Comparison of ENCODE assay signal across 1 cellular context in the genomic region with DNA sequence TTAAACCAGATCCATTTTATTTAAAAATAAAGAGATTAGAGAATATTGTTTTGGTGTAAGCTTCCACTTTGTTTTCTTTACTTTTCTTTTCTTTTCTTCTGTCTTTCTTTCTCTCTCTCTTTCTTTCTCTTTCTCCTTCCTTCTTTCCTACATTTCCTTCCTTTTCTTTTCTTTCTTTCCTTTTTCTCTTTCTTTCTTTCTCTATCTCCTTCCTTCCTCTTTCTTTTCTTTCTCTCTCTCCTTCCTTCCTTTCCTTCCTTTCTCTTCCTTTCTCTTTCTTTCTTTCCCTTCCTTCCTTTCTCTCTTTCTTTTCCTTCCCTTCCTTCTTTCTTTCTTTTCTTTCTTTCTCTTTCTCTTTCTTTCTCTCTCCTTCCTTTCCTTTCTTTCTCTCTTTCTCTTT.
TF ChIP-seq lines count a peak whose summit lies in the region.

No MANE protein-coding gene starts in this region.

TF ChIP-seq in SK-N-SH treated with all-trans-retinoic acid at 6 μM for 48 hours, 23 proteins besides CTCF, POLR2A, EP300 and RAD21 (continued from another document):
- TF ChIP-seq, protein P1, sequence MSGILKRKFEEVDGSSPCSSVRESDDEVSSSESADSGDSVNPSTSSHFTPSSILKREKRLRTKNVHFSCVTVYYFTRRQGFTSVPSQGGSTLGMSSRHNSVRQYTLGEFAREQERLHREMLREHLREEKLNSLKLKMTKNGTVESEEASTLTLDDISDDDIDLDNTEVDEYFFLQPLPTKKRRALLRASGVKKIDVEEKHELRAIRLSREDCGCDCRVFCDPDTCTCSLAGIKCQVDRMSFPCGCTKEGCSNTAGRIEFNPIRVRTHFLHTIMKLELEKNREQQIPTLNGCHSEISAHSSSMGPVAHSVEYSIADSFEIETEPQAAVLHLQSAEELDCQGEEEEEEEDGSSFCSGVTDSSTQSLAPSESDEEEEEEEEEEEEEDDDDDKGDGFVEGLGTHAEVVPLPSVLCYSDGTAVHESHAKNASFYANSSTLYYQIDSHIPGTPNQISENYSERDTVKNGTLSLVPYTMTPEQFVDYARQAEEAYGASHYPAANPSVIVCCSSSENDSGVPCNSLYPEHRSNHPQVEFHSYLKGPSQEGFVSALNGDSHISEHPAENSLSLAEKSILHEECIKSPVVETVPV (CRISPR knock-in tag; IDR thresholded peaks at IDR 0.05) = no peak
- no peak for TF ChIP-seq ZFP30 (CRISPR knock-in tag; IDR thresholded peaks at IDR 0.05)
- TF ChIP-seq POU6F1 (CRISPR knock-in tag; IDR thresholded peaks at IDR 0.05; ENCODE audit: borderline replicate concordance, low read depth) = no peak
- TF ChIP-seq SNAI2 (CRISPR knock-in tag; IDR thresholded peaks at IDR 0.05) = no peak
- TF ChIP-seq PPARA (CRISPR knock-in tag; IDR thresholded peaks at IDR 0.05; ENCODE audit: borderline replicate concordance) = no peak
- no peak for TF ChIP-seq GLIS3 (CRISPR knock-in tag; IDR thresholded peaks at IDR 0.05)
- TF ChIP-seq ZNF70 (CRISPR knock-in tag; IDR thresholded peaks at IDR 0.05) = no peak
- no peak for TF ChIP-seq TOX (CRISPR knock-in tag; IDR thresholded peaks at IDR 0.05; ENCODE audit: borderline replicate concordance)
- TF ChIP-seq ZC3H10 (CRISPR knock-in tag; IDR thresholded peaks at IDR 0.05) = no peak
